11 cellular contexts compared by ENCODE assay signal in the genomic region with DNA sequence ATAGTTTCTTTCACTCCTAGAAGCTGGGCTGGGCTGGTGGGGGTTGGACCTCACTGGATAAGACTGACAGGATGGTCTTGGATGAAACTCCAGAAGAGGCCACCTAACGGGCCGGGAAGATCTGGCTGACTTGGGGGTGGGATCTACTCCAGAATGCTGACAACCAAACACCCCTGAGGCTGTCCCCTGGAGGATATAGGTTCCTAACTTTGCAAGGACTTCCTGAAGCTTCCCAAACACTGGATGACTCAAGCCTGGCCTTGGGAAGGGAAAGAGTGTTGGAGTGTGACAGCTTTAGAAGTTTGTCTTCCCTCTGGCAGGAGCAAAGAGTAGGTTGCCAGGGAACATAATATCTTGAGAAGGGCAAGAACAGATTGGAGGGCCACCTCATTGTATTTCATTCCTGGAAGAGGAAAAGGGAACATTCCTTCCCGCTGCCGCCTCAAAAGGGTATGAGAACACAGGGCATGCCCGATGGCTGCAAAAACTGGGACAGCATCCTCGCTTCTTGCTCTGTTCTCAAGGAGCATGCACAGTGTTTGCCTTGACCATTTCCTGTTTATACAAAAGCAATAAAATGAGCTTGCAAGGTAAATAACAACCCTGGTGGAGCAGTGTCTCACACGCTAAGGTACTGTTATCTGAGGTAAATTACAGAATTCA. TPM values are rescaled to one million over a fixed set of nuclear protein-coding genes. Genes with fewer than 3 reads are reported as not detected.
DNase-seq lines count a peak whose midpoint lies in the region; ATAC-seq and TF ChIP-seq lines count a peak whose summit lies in the region.
"Had no signal": no experiment of that assay in that cellular context is flagged by ENCODE, and none has a peak within 500 bp of the region (broad histone marks: within the 10 kb centered on the region; RNA-seq: fewer than 3 reads in every experiment).

No MANE protein-coding gene starts in this region.

- no peaks in the 10 kb centered on the region for H3K36me3 ChIP-seq in psoas muscle (ENCODE audit: insufficient read depth in 1 of 2, low read depth in 1 of 2)
- no peaks in the 10 kb centered on the region for H3K36me3 ChIP-seq in esophagus muscularis mucosa

- H3K9me3 Mint-ChIP-seq in H9: no peaks in the 10 kb centered on the region
- H3K9me3 Mint-ChIP-seq: type B pancreatic cell had no signal

- H4K91ac ChIP-seq in H9 (ENCODE audit: insufficient read length, low read depth, low read length): no peak overlapping the region

- no peaks in the 10 kb centered on the region for H4K20me1 ChIP-seq in H9 (ENCODE audit: control insufficient read depth, insufficient read depth, insufficient read length)

- intact Hi-C loops in left ventricle myocardium superior (cut with micrococcal nuclease): no loop called here
- intact Hi-C loops in psoas muscle (cut with DNase I): no loop called here
- intact Hi-C loops in esophagus muscularis mucosa (cut with DNase I): no loop called here

- H2AFZ ChIP-seq in H9 (ENCODE audit: low read length): peak overlapping the region; percentile 65

- no peaks in the 10 kb centered on the region for H3K23me2 ChIP-seq in H9 (ENCODE audit: insufficient read length, low read depth, low read length, poor library complexity, severe bottlenecking)

- H2BK120ac ChIP-seq in H9 (ENCODE audit: low read depth, low read length, poor library complexity, severe bottlenecking): no peak overlapping the region

- H3K4me1 ChIP-seq in H9 (ENCODE audit: insufficient read depth, low read length) (peaks cover 3% of the 10 kb centered on the region; the same call in 1 of the 2 replicates), psoas muscle (peaks cover 14% of the 10 kb centered on the region), esophagus muscularis mucosa (no peaks in the 10 kb centered on the region)

- TF ChIP-seq CTCF in H9 (conservative IDR thresholded peaks at IDR 0.05): no peak
- no peak for TF ChIP-seq CTCF in psoas muscle (IDR thresholded peaks at IDR 0.05)
- TF ChIP-seq CTCF in esophagus muscularis mucosa (IDR thresholded peaks at IDR 0.05): no peak

- TF ChIP-seq EP300 in esophagus muscularis mucosa (IDR thresholded peaks at IDR 0.05): no peak

- no peaks in the 10 kb centered on the region for H3K36me3 Mint-ChIP-seq in H9 (ENCODE audit: insufficient read depth in 1 of 3, low read depth in 3 of 3)
- H3K36me3 Mint-ChIP-seq: type B pancreatic cell had no signal

- no peak overlapping the region for H4K5ac ChIP-seq in H9 (ENCODE audit: insufficient read length, low read depth, low read length)

- H3K27me3 Mint-ChIP-seq in H9 (ENCODE audit: low read depth): no peaks in the 10 kb centered on the region
- H3K27me3 Mint-ChIP-seq: type B pancreatic cell had no signal

- H4K8ac ChIP-seq in H9 (replicated peaks; ENCODE audit: insufficient read length, low read depth, low read length): no peak overlapping the region

- no peak overlapping the region for H2BK5ac ChIP-seq in H9 (ENCODE audit: insufficient read length, low read length)

- H3K4me1 Mint-ChIP-seq in H9: peaks cover 7 to 9% of the 10 kb centered on the region in 2 experiments

- H2BK12ac ChIP-seq in H9 (ENCODE audit: insufficient read length, low read depth, low read length): no peak overlapping the region

- TF ChIP-seq POLR2A in esophagus muscularis mucosa (IDR thresholded peaks at IDR 0.05; ENCODE audit: low read depth): no peak

- H3K4me2 ChIP-seq in H9 (ENCODE audit: insufficient read depth, insufficient read length, low read length): no peak overlapping the region

- no peak overlapping the region for H3T11ph ChIP-seq in H9 (ENCODE audit: low read length)

- no peak overlapping the region for H3K14ac ChIP-seq in H9 (ENCODE audit: insufficient read depth, low read length)

- DNase-seq in H9 (peak; percentile 79), amniotic epithelial cell (ENCODE audit: low read depth) (peak; percentile 46), left ventricle myocardium superior (no peak), psoas muscle (no peak), NCI-H1436 (lab: John Stamatoyannopoulos, UW) (no peak), esophagus muscularis mucosa (ENCODE audit: extremely low spot score) (no peak), cerebellum (ENCODE audit: low spot score) (no peak)
- DNase-seq: activated gamma-delta T cell treated with Interleukin-2 at 50 U/mL for 16 hours, Kasumi-1 had no signal

- no peak overlapping the region; a peak in 1 of 5 replicates for H3K4me3 Mint-ChIP-seq in H9
- H3K4me3 Mint-ChIP-seq: type B pancreatic cell had no signal

- no peaks in the 10 kb centered on the region for H3K27me3 ChIP-seq in H9 (ENCODE audit: insufficient read depth, low read length)
- H3K27me3 ChIP-seq in psoas muscle (ENCODE audit: insufficient read depth in 3 of 3, low read length in 2 of 3): no peaks in the 10 kb centered on the region
- H3K27me3 ChIP-seq in esophagus muscularis mucosa: no peaks in the 10 kb centered on the region

- no peak overlapping the region for H3K56ac ChIP-seq in H9 (ENCODE audit: insufficient read length, low read depth, low read length)

- H2BK15ac ChIP-seq in H9 (ENCODE audit: low read depth, low read length): no peak overlapping the region

- H3K23ac ChIP-seq in H9 (ENCODE audit: insufficient read length, low read depth, low read length): no peak overlapping the region

- H2BK20ac ChIP-seq in H9 (ENCODE audit: low read depth, low read length, poor library complexity, severe bottlenecking): no peak overlapping the region

- peak overlapping the region; percentile 5 for H3K4me3 ChIP-seq in psoas muscle
- no peak overlapping the region for H3K4me3 ChIP-seq in esophagus muscularis mucosa

- no peak overlapping the region for H3K27ac ChIP-seq in H9 (ENCODE audit: insufficient read length, low read depth, low read length)
- H3K27ac ChIP-seq in psoas muscle: peak overlapping the region; percentile 67
- no peak overlapping the region for H3K27ac ChIP-seq in esophagus muscularis mucosa (replicated peaks in 1 of 4)

- H2AK5ac ChIP-seq in H9 (ENCODE audit: insufficient read length, low read length): no peak overlapping the region

- H3K4ac ChIP-seq in H9 (ENCODE audit: low read depth, low read length): no peak overlapping the region

- no peak overlapping the region for H3K27ac Mint-ChIP-seq in H9
- H3K27ac Mint-ChIP-seq: type B pancreatic cell had no signal

- peak; percentile 73 for ATAC-seq in left ventricle myocardium superior
- ATAC-seq in psoas muscle: peak; percentile 40 to 94 (median 91)
- ATAC-seq in HG02870 (IDR thresholded peaks at IDR 0.05; ENCODE audit: unreplicated experiment): no peak

- H3K9me3 ChIP-seq in H9 (ENCODE audit: control insufficient read depth, low read depth, low read length): no peaks in the 10 kb centered on the region
- no peaks in the 10 kb centered on the region for H3K9me3 ChIP-seq in psoas muscle
- no peaks in the 10 kb centered on the region for H3K9me3 ChIP-seq in esophagus muscularis mucosa

- no peaks in the 10 kb centered on the region for H3K79me2 ChIP-seq in H9 (ENCODE audit: insufficient read depth, low read length)

- H3K9ac ChIP-seq in H9 (ENCODE audit: extremely low read depth, insufficient read length, low read length): no peak overlapping the region

- no CpG with 5 or more reads among the region's 7 CpGs for WGBS in H9 (ENCODE audit: extremely low coverage, insufficient read length, low lambda C conversion rate)
- 21 to 30% (median 28%) methylated on average over 7 of the region's 7 CpGs for WGBS in psoas muscle, 3 donors
- WGBS in esophagus muscularis mucosa: 77% methylated on average over 7 of the region's 7 CpGs

- no peaks in the 10 kb centered on the region for H3K79me1 ChIP-seq in H9 (ENCODE audit: insufficient read depth, low read depth, low read length, poor library complexity, severe bottlenecking)

- H3K18ac ChIP-seq in H9 (ENCODE audit: insufficient read length, low read depth, low read length): no peak overlapping the region

RNA-seq across cellular contexts. Expression of a gene that starts 6.8 kb away (rescaled TPM):
- total RNA-seq in H9 (2021) (126 and 132 TPM in 2 replicates), left ventricle myocardium superior (59.8 TPM), psoas muscle (10 to 100 TPM; 50.1 to 68.4 (median 55.0) TPM), esophagus muscularis mucosa (10 to 100 TPM; 26.7 to 31.2 (median 29.1) TPM), cerebellum (59.9 TPM)
- 10 to 100 TPM; 42.1 to 92.8 (median 54.5) TPM for polyA plus RNA-seq in psoas muscle

RNA-seq across cellular contexts. Expression of a gene that starts 31.9 kb away (rescaled TPM):
- total RNA-seq in H9 (2021) (51.0 and 51.7 TPM in 2 replicates), left ventricle myocardium superior (26.8 TPM), psoas muscle (10 to 100 TPM; 39.3 to 45.1 (median 40.4) TPM), esophagus muscularis mucosa (10 to 100 TPM; 15.9 to 28.0 (median 20.6) TPM), cerebellum (23.8 TPM)
- 10 to 100 TPM; 17.7 to 36.8 (median 26.6) TPM for polyA plus RNA-seq in psoas muscle

Comparison
In these comparisons a context has a peak if more than half of its experiments do, and no peak if none do; other contexts are left out.
1. DNase-seq: peak in H9 (single experiment) and amniotic epithelial cell (single experiment); none in left ventricle myocardium superior (single experiment), psoas muscle (0 of 2), NCI-H1436 (single experiment), esophagus muscularis mucosa (single experiment) and cerebellum (single experiment).